29 cellular contexts compared by ENCODE assay signal in genomic region chr19:12705169-12705568, GRCh38. TPM values are rescaled to one million over a fixed set of nuclear protein-coding genes. Genes with fewer than 3 reads are reported as not detected.
"Had no signal": no experiment of that assay in that cellular context is flagged by ENCODE, and none has a peak within 500 bp of the region (broad histone marks: within the 10 kb centered on the region; RNA-seq: fewer than 3 reads in every experiment).

No MANE protein-coding gene starts in this region.

- H3K27me3 ChIP-seq: dorsolateral prefrontal cortex, gastrocnemius medialis, ovary, sigmoid colon, suprapubic skin, transverse colon, vagina had no signal

- H3K4me3 ChIP-seq: dorsolateral prefrontal cortex, gastrocnemius medialis, lower lobe of right lung, ovary, psoas muscle, sigmoid colon, suprapubic skin, transverse colon, vagina had no signal

- H3K27ac Mint-ChIP-seq: naive thymus-derived CD8-positive, alpha-beta T cell; stimulated activated effector memory CD8-positive, alpha-beta T cell treated with anti-CD3 and anti-CD28 coated beads, Interleukin-12 subunit alpha, Interleukin-12 subunit beta, amount 100 ng/mL, for 72 hours had no signal

- H3K27ac ChIP-seq: dorsolateral prefrontal cortex, epithelial cell of prostate, gastrocnemius medialis, lower lobe of right lung, ovary, psoas muscle, sigmoid colon, suprapubic skin, transverse colon, vagina had no signal

- H3K9me3 Mint-ChIP-seq: naive thymus-derived CD8-positive, alpha-beta T cell; neural crest cell; stimulated activated effector memory CD8-positive, alpha-beta T cell treated with anti-CD3 and anti-CD28 coated beads, Interleukin-12 subunit alpha, Interleukin-12 subunit beta, amount 100 ng/mL, for 72 hours had no signal

- ATAC-seq: gastrocnemius medialis; left ventricle myocardium superior; lower lobe of right lung; naive thymus-derived CD8-positive, alpha-beta T cell; right cardiac atrium; stimulated activated effector memory CD8-positive, alpha-beta T cell treated with anti-CD3 and anti-CD28 coated beads, Interleukin-12 subunit alpha, Interleukin-12 subunit beta, amount 100 ng/mL, for 72 hours; stimulated activated naive CD8-positive, alpha-beta T cell treated with anti-CD3 and anti-CD28 coated beads, Interleukin-15, Interleukin-2, amounts not matched to agents 100 U/mL and 50 U/mL, for 24 hours had no signal

- H3K36me3 ChIP-seq: ovary had no signal

- DNase-seq: dorsolateral prefrontal cortex; effector CD4-positive, alpha-beta T cell; foreskin fibroblast; gastrocnemius medialis; head of caudate nucleus; left ventricle myocardium superior; lower lobe of right lung; nucleus accumbens; ovary; psoas muscle; right cardiac atrium; sigmoid colon; stimulated activated CD4-positive, alpha-beta T cell treated with anti-CD3 and anti-CD28 coated beads, Interleukin-2, amount 100 ng/mL, for 24 hours; stimulated activated CD4-positive, alpha-beta T cell treated with anti-CD3 and anti-CD28 coated beads, Interleukin-4, amount 100 ng/mL, for 24 hours; stimulated activated naive CD8-positive, alpha-beta T cell treated with anti-CD3 and anti-CD28 coated beads, Interleukin-15, Interleukin-2, amounts not matched to agents 100 U/mL and 50 U/mL, for 24 hours; transverse colon had no signal

- H3K4me3 Mint-ChIP-seq: naive thymus-derived CD8-positive, alpha-beta T cell; neural crest cell; stimulated activated effector memory CD8-positive, alpha-beta T cell treated with anti-CD3 and anti-CD28 coated beads, Interleukin-12 subunit alpha, Interleukin-12 subunit beta, amount 100 ng/mL, for 72 hours had no signal

- H3K4me1 ChIP-seq: gastrocnemius medialis, lower lobe of right lung, psoas muscle, sigmoid colon, suprapubic skin, transverse colon, vagina had no signal

- H3K4me1 Mint-ChIP-seq: stimulated activated effector memory CD8-positive, alpha-beta T cell treated with anti-CD3 and anti-CD28 coated beads, Interleukin-12 subunit alpha, Interleukin-12 subunit beta, amount 100 ng/mL, for 72 hours had no signal

- H3K27me3 Mint-ChIP-seq: naive thymus-derived CD8-positive, alpha-beta T cell had no signal

- H3K9me3 ChIP-seq: gastrocnemius medialis, lower lobe of right lung, ovary, psoas muscle, sigmoid colon, suprapubic skin, transverse colon, vagina had no signal

RNA-seq across cellular contexts. Expression of gene GNG14, which starts 17.4 kb away (rescaled TPM):
- total RNA-seq: dorsolateral prefrontal cortex; esophagus mucosa; gastrocnemius medialis; left ventricle myocardium superior; lower lobe of right lung; mesenteric fat pad; myocyte; naive thymus-derived CD8-positive, alpha-beta T cell; neural crest cell; ovary; psoas muscle; renal cortical epithelial cell; right cardiac atrium; sigmoid colon; skeletal muscle tissue; suprapubic skin; transverse colon; ureter; vagina had no signal
- polyA plus RNA-seq: keratinocyte; naive thymus-derived CD8-positive, alpha-beta T cell; ovary; psoas muscle; right cardiac atrium; sigmoid colon had no signal
